ENCODE assay signal across 1 cellular context in the genomic region with DNA sequence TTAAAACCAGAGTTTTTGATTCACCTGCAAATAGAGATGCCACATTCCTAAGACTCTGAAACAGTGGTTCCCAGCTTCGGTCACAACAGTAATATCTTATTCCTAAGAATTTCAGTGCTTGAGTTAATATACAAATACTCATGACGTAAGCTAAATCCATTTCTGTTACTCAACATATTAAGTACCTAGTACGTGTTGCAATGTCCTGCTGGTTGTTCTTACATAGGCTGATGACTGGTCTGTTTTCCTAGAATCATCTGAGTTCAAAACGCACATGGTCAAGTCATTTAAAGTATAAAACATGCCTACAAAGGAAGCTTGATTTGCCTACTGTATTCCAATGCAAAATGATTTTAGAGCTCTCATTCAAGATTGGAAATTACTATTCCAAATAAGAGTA.
TF ChIP-seq lines count a peak whose summit lies in the region.

No MANE protein-coding gene starts in this region.

TF ChIP-seq in GM12878, 131 proteins besides CTCF, POLR2A, EP300 and RAD21:
- TF ChIP-seq POLR2AphosphoS5 (IDR thresholded peaks at IDR 0.05; ENCODE audit: low read length) (0 out of 2 replicates have a peak, but pooled peaks have one; percentile 9), ZNF687 (IDR thresholded peaks at IDR 0.05) (no peak), TBL1XR1 (IDR thresholded peaks at IDR 0.05; ENCODE audit: low read depth, low read length) (no peak), POLR2AphosphoS2 (IDR thresholded peaks at IDR 0.05; ENCODE audit: low read depth, low read length) (peak; percentile 33; the same call in 1 of the 2 replicates), ZBED1 (IDR thresholded peaks at IDR 0.05; ENCODE audit: borderline replicate concordance) (peak; percentile 10; the same call in 1 of the 2 replicates), STAT1 (conservative IDR thresholded peaks at IDR 0.05) (no peak)
